ENCODE assay signal across 21 cellular contexts in genomic region chr6:53054532-53054931, GRCh38. TPM values are rescaled to one million over a fixed set of nuclear protein-coding genes. Genes with fewer than 3 reads are reported as not detected.
DNase-seq lines count a peak whose midpoint lies in the region; ATAC-seq, FAIRE-seq and TF ChIP-seq lines count a peak whose summit lies in the region.
"Had no signal": no experiment of that assay in that cellular context is flagged by ENCODE, and none has a peak within 500 bp of the region (broad histone marks: within the 10 kb centered on the region; RNA-seq: fewer than 3 reads in every experiment).

No MANE protein-coding gene starts in this region.

- H3K4me2 ChIP-seq in GM12878 (ENCODE audit: control insufficient read depth, insufficient read depth) = no peak overlapping the region

- no peaks in the 10 kb centered on the region; the same call in none of the 2 replicates for H3K79me2 ChIP-seq in GM12878 (ENCODE audit: control insufficient read depth, insufficient read depth, low read length)

- no peak overlapping the region for H3K9ac ChIP-seq in GM12878 (ENCODE audit: control insufficient read depth, insufficient read depth, low read length)
- H3K9ac ChIP-seq: GM23248 had no signal

- no TSS peak for BruUV-seq in GM12878 (replicated peaks; lab: Mats Ljungman, UMichigan)

- H3K27me3 ChIP-seq in GM12878 (replicated peaks in 1 of 2; ENCODE audit: control insufficient read depth in 2 of 2, insufficient read depth in 2 of 2, low read length in 1 of 2) = no peaks in the 10 kb centered on the region
- H3K27me3 ChIP-seq: BE2C had no signal

- H3K4me1 Mint-ChIP-seq in nephron progenitor cell = peaks cover 28% of the 10 kb centered on the region

- no peak for FAIRE-seq in GM12878 (lab: Jason Lieb, UNC)
- FAIRE-seq: A204.1, GM12891, GM18507 had no signal

- TF ChIP-seq RAD21 in GM12878 (IDR thresholded peaks at IDR 0.05; ENCODE audit: insufficient read depth, low read depth, low read length) = no peak

- 80% methylated on average over 4 of the region's 4 CpGs for WGBS in GM12878 (ENCODE audit: insufficient coverage, insufficient replicate concordance, low lambda C conversion rate, missing lambda C conversion rate)

- no peak for TF ChIP-seq EP300 in GM12878 (IDR thresholded peaks at IDR 0.05; ENCODE audit: borderline replicate concordance in 1 of 2, control insufficient read depth in 1 of 2, low read depth in 2 of 2, low read length in 2 of 2)

- RAD21 ChIA-PET in GM12878 (lab: Charles Lee; ENCODE audit: unreplicated experiment) = interaction anchor here (0.9 to 1.6 kb wide), 2 partner anchors 14 to 59 kb away, joined by 3 read pairs; partner anchors contain the start of gene GSTA4

- H3K9me3 ChIP-seq in GM12878 (replicated peaks; ENCODE audit: control insufficient read depth, insufficient read depth, low read length) = no peaks in the 10 kb centered on the region
- H3K9me3 ChIP-seq: BE2C, HAP-1 had no signal

- TF ChIP-seq CTCF in GM12878 (IDR thresholded peaks at IDR 0.05 in 2 of 3, conservative IDR thresholded peaks at IDR 0.05 in 1 of 3; ENCODE audit: control insufficient read depth in 2 of 3, extremely low read depth in 1 of 3, insufficient read depth in 1 of 3, low read depth in 3 of 3, low read length in 3 of 3) = no peak
- TF ChIP-seq CTCF in nephron progenitor cell (IDR thresholded peaks at IDR 0.05) = no peak

- in situ Hi-C loops in GM12878 (cut with MboI) = no loop called here

- POLR2A ChIA-PET in GM12878 (lab: Charles Lee) = interaction anchor here (0.8 kb wide), 1 partner anchor 635 kb away, joined by 3 read pairs; the partner anchor contains the start of gene EFHC1

- DNase-seq in SW480 (ENCODE audit: low spot score) (peak; percentile 36), GM12878 (ENCODE audit: low read depth, low spot score) (no peak), nephron progenitor cell (no peak), SKM-1 treated with dmso at 0.1 percent for 144 hours (lab: John Stamatoyannopoulos, UW; ENCODE audit: unreplicated experiment) (no peak), nucleus accumbens (lab: John Stamatoyannopoulos, UW) (no peak)
- DNase-seq: ACHN; BE2C; C1 segment of cervical spinal cord; CD4-positive, CD25-positive, alpha-beta regulatory T cell; CD8-positive, alpha-beta memory T cell; COR-L47; DMS 273 treated with DMSO at 0.1 percent for 48 hours; DMS53; DND-41; EL; GM23248 had no signal

- CTCF ChIA-PET in GM12878 (lab: Yijun Ruan, JAX) = interaction anchor here (1.3 to 2.2 kb wide), 2 partner anchors 13 to 17 kb away, joined by 3 to 7 read pairs; no protein-coding TSS in a partner anchor

- ATAC-seq in GM12878 = 0 out of 3 replicates have a peak, but pooled peaks have one; percentile 21
- ATAC-seq in HG02973 (IDR thresholded peaks at IDR 0.05; ENCODE audit: unreplicated experiment) = no peak

- intact Hi-C loops in GM12878 (cut with micrococcal nuclease; ENCODE audit: unreplicated experiment) = no loop called here

- H3K4me3 ChIP-seq in GM12878 = no peak overlapping the region
- H3K4me3 ChIP-seq: GM23248, HAP-1 had no signal

- peaks cover 42% of the 10 kb centered on the region for H3K36me3 Mint-ChIP-seq in nephron progenitor cell (ENCODE audit: low read depth)

- H3K27me3 Mint-ChIP-seq in nephron progenitor cell (ENCODE audit: low read depth, poor library complexity) = no peaks in the 10 kb centered on the region
- H3K27me3 Mint-ChIP-seq: CD4-positive, CD25-positive, alpha-beta regulatory T cell; CD8-positive, alpha-beta memory T cell had no signal

- no peaks in the 10 kb centered on the region for H3K4me1 ChIP-seq in GM12878 (ENCODE audit: control insufficient read depth, insufficient read depth, low read length)
- H3K4me1 ChIP-seq: BE2C had no signal

- H3K9me3 Mint-ChIP-seq in nephron progenitor cell = peaks cover 9% of the 10 kb centered on the region
- H3K9me3 Mint-ChIP-seq: CD8-positive, alpha-beta memory T cell had no signal

- H3K36me3 ChIP-seq in GM12878 (ENCODE audit: control insufficient read depth in 2 of 2, insufficient read depth in 2 of 2, low read length in 1 of 2) = no peaks in the 10 kb centered on the region
- H3K36me3 ChIP-seq: BE2C, HAP-1 had no signal

- H4K20me1 ChIP-seq in GM12878 (ENCODE audit: control insufficient read depth, insufficient read depth) = no peaks in the 10 kb centered on the region

- TF ChIP-seq POLR2A in GM12878 (IDR thresholded peaks at IDR 0.05; ENCODE audit: low read depth, low read length) = no peak

- no peak overlapping the region for H3K27ac ChIP-seq in GM12878 (ENCODE audit: control insufficient read depth, insufficient read depth)
- H3K27ac ChIP-seq: GM23248 had no signal

- no peak overlapping the region for H2AFZ ChIP-seq in GM12878 (ENCODE audit: control insufficient read depth, low read depth, low read length)
- H2AFZ ChIP-seq: GM23248 had no signal

- no peak overlapping the region for H3K4me3 Mint-ChIP-seq in nephron progenitor cell
- H3K4me3 Mint-ChIP-seq: CD4-positive, CD25-positive, alpha-beta regulatory T cell; CD8-positive, alpha-beta memory T cell had no signal

- SMC1A ChIA-PET in GM12878 (lab: Charles Lee; ENCODE audit: uncharacterized antibody, unreplicated experiment) = no interaction called here

- peak overlapping the region; percentile 97 for H3K27ac Mint-ChIP-seq in nephron progenitor cell

TF ChIP-seq in GM12878, 131 proteins besides CTCF, POLR2A, EP300 and RAD21 (continues in another document):
- TF ChIP-seq NFXL1 (IDR thresholded peaks at IDR 0.05; ENCODE audit: borderline replicate concordance) (no peak), MTA3 (IDR thresholded peaks at IDR 0.05; ENCODE audit: borderline replicate concordance, low read length) (no peak), PML (IDR thresholded peaks at IDR 0.05; ENCODE audit: low read length) (no peak), WRNIP1 (IDR thresholded peaks at IDR 0.05; ENCODE audit: borderline replicate concordance, low read depth, low read length) (no peak)

RNA-seq across cellular contexts. Expression of gene CILK1, which starts 7.1 kb away (rescaled TPM):
- total RNA-seq in GM12878 (2013; cell fraction: nucleolus; rRNA removed) = 6.0 and 6.7 TPM in 2 replicates
- 2.9 and 3.2 TPM in 2 replicates for total RNA-seq in GM12878 (2014; rRNA removed)
- 4.3 and 4.7 TPM in 2 replicates for total RNA-seq in GM12878 (2014; rRNA removed; fragmentation: Illumina TruSeq; extraction: Trizol)
- 4.1 and 4.7 TPM in 2 replicates for total RNA-seq in GM12878 (2021)
- polyA plus RNA-seq in GM12878 (2011; ENCODE audit: low read depth) = 1.0 TPM
- 8.8 and 11.0 TPM in 2 replicates for polyA plus RNA-seq in GM12878 (2011; rRNA removed)
- 4.9 and 5.7 TPM in 2 replicates for polyA plus RNA-seq in GM12878 (2011; cell fraction: cytosol; rRNA removed)
- 3.0 and 3.8 TPM in 2 replicates for polyA plus RNA-seq in GM12878 (2011; cell fraction: nucleus; rRNA removed)
- polyA plus RNA-seq in GM12878 (2012) = 1.8 and 2.7 TPM in 2 replicates
- polyA plus RNA-seq in GM12878 (2014; fragmentation: Illumina TruSeq; extraction: Trizol) = 4.4 and 5.7 TPM in 2 replicates
- polyA plus RNA-seq in GM12878 (2014; fragmentation: Nextera tagmentation; extraction: Ambion mirVana) = 1 to 10 TPM; 1.3 to 1.9 TPM
- 3.0 and 3.2 TPM in 2 replicates for polyA plus RNA-seq in GM12878 (2014; rRNA removed)
- 1 to 10 TPM; 2.8 to 3.1 TPM for polyA plus RNA-seq in GM12878 (2016; fragmentation: Nextera tagmentation; extraction: Ambion mirVana)
- polyA minus RNA-seq in GM12878 (2011; rRNA and poly(A)+ RNA removed) = 7.6 and 8.9 TPM in 2 replicates
- polyA minus RNA-seq in GM12878 (2011; cell fraction: cytosol; rRNA and poly(A)+ RNA removed) = 3.3 and 3.5 TPM in 2 replicates
- 1.8 and 2.5 TPM in 2 replicates for polyA minus RNA-seq in GM12878 (2011; cell fraction: nucleus; rRNA and poly(A)+ RNA removed)

RNA-seq across cellular contexts. Expression of gene FBXO9, which starts 10.7 kb away (rescaled TPM):
- total RNA-seq in GM12878 (2013; cell fraction: nucleolus; rRNA removed) = 89.6 and 93.1 TPM in 2 replicates
- total RNA-seq in GM12878 (2014; rRNA removed) = 31.5 and 35.3 TPM in 2 replicates
- 31.2 and 31.3 TPM in 2 replicates for total RNA-seq in GM12878 (2014; rRNA removed; fragmentation: Illumina TruSeq; extraction: Trizol)
- 48.5 and 49.1 TPM in 2 replicates for total RNA-seq in GM12878 (2021)
- 20.6 TPM for polyA plus RNA-seq in GM12878 (2011; ENCODE audit: low read depth)
- 68.9 and 76.0 TPM in 2 replicates for polyA plus RNA-seq in GM12878 (2011; rRNA removed)
- polyA plus RNA-seq in GM12878 (2011; cell fraction: cytosol; rRNA removed) = 50.8 and 62.0 TPM in 2 replicates
- 157 and 172 TPM in 2 replicates for polyA plus RNA-seq in GM12878 (2011; cell fraction: nucleus; rRNA removed)
- polyA plus RNA-seq in GM12878 (2012) = 24.1 and 36.4 TPM in 2 replicates
- 34.1 and 40.8 TPM in 2 replicates for polyA plus RNA-seq in GM12878 (2014; fragmentation: Illumina TruSeq; extraction: Trizol)
- 10 to 100 TPM in 1 of 2 experiments, 1 to 10 TPM in 1; 9.9 to 13.7 TPM for polyA plus RNA-seq in GM12878 (2014; fragmentation: Nextera tagmentation; extraction: Ambion mirVana)
- polyA plus RNA-seq in GM12878 (2014; rRNA removed) = 34.4 and 38.8 TPM in 2 replicates
- polyA plus RNA-seq in GM12878 (2016; fragmentation: Nextera tagmentation; extraction: Ambion mirVana) = 10 to 100 TPM; 27.4 to 28.6 TPM
- polyA minus RNA-seq in GM12878 (2011; rRNA and poly(A)+ RNA removed) = 30.4 and 42.8 TPM in 2 replicates
- 10.1 and 18.2 TPM in 2 replicates for polyA minus RNA-seq in GM12878 (2011; cell fraction: cytosol; rRNA and poly(A)+ RNA removed)
- polyA minus RNA-seq in GM12878 (2011; cell fraction: nucleus; rRNA and poly(A)+ RNA removed) = 29.3 and 46.6 TPM in 2 replicates

RNA-seq across cellular contexts. Expression of gene GSTA4, which starts 59.4 kb away (rescaled TPM):
- 1.6 and 2.9 TPM in 2 replicates for total RNA-seq in GM12878 (2013; cell fraction: nucleolus; rRNA removed)
- total RNA-seq in GM12878 (2014; rRNA removed) (2.9 and 5.3 TPM in 2 replicates), GM12878 (2014; rRNA removed; fragmentation: Illumina TruSeq; extraction: Trizol) (3.9 and 5.4 TPM in 2 replicates), GM12878 (2021) (3.4 and 4.7 TPM in 2 replicates)
- polyA plus RNA-seq in GM12878 (2011; ENCODE audit: low read depth) = 1.4 TPM
- polyA plus RNA-seq in GM12878 (2011; rRNA removed) (1.9 and 2.7 TPM in 2 replicates), GM12878 (2014; fragmentation: Illumina TruSeq; extraction: Trizol) (5.7 and 11.6 TPM in 2 replicates), GM12878 (2014; fragmentation: Nextera tagmentation; extraction: Ambion mirVana) (1 to 10 TPM; 8.6 to 9.7 TPM), GM12878 (2014; rRNA removed) (4.5 TPM in 2 replicates), GM12878 (2016; fragmentation: Nextera tagmentation; extraction: Ambion mirVana) (1 to 10 TPM; 4.4 TPM)
- polyA plus RNA-seq in GM12878 (2011; cell fraction: cytosol; rRNA removed) = 0.85 and 1.0 TPM in 2 replicates
- polyA plus RNA-seq in GM12878 (2011; cell fraction: nucleus; rRNA removed) = 0.61 and 0.64 TPM in 2 replicates
- polyA plus RNA-seq in GM12878 (2012) = 2.1 and 3.4 TPM in 2 replicates
- polyA minus RNA-seq in GM12878 (2011; rRNA and poly(A)+ RNA removed) = 1.1 and 1.6 TPM in 2 replicates
- not detected in 2 replicates for polyA minus RNA-seq in GM12878 (2011; cell fraction: cytosol; rRNA and poly(A)+ RNA removed)
- polyA minus RNA-seq in GM12878 (2011; cell fraction: nucleus; rRNA and poly(A)+ RNA removed) = 0.38 TPM in 1 of 2 replicates, not detected in the other
